27 cellular contexts compared by ENCODE assay signal in genomic region chr5:143695941-143696340, GRCh38.
"Had no signal": no experiment of that assay in that cellular context is flagged by ENCODE, and none has a peak within 500 bp of the region (broad histone marks: within the 10 kb centered on the region; RNA-seq: fewer than 3 reads in every experiment).

No MANE protein-coding gene starts in this region.

- H3K27ac Mint-ChIP-seq: mesothelial cell of epicardium; naive B cell; nephron progenitor cell; neural progenitor cell; progenitor cell of endocrine pancreas; stimulated activated naive B cell treated with anti-CD40 and anti-IgM and Interleukin-4, amounts not matched to agents 10 μg/mL and 1 μg/mL and 100 μg/mL, for 72 hours had no signal

- H3K27me3 Mint-ChIP-seq: naive B cell; progenitor cell of endocrine pancreas; stimulated activated naive B cell treated with anti-CD40 and anti-IgM and Interleukin-4, amounts not matched to agents 10 μg/mL and 1 μg/mL and 100 μg/mL, for 72 hours had no signal

- H3K4me3 Mint-ChIP-seq: mesothelial cell of epicardium; nephron progenitor cell; neural progenitor cell; stimulated activated naive B cell treated with anti-CD40 and anti-IgM and Interleukin-4, amounts not matched to agents 10 μg/mL and 1 μg/mL and 100 μg/mL, for 72 hours had no signal

- H3K27me3 ChIP-seq: left lung, neural progenitor cell, neutrophil, ovary, right atrium auricular region, right lobe of liver, stomach, testis, thyroid gland, transverse colon, upper lobe of left lung, vagina had no signal

- ATAC-seq: left colon; left lung; natural killer cell; right lobe of liver; stimulated activated naive B cell treated with anti-CD40 and anti-IgM and Interleukin-4, amounts not matched to agents 10 μg/mL and 1 μg/mL and 100 μg/mL, for 72 hours; stimulated activated naive CD8-positive, alpha-beta T cell treated with anti-CD3 and anti-CD28 coated beads, Interleukin-15, Interleukin-2, amounts not matched to agents 100 U/mL and 50 U/mL, for 24 hours had no signal

- H3K9me3 Mint-ChIP-seq: mesothelial cell of epicardium; natural killer cell; neural progenitor cell; stimulated activated naive B cell treated with anti-CD40 and anti-IgM and Interleukin-4, amounts not matched to agents 10 μg/mL and 1 μg/mL and 100 μg/mL, for 72 hours had no signal

- H3K4me1 Mint-ChIP-seq: naive B cell, neural progenitor cell had no signal

- DNase-seq: kidney; left colon; left lung; mesendoderm; naive B cell; natural killer cell; nephron progenitor cell; occipital lobe; ovary; right lobe of liver; stimulated activated CD4-positive, alpha-beta T cell treated with anti-CD3 and anti-CD28 coated beads, Interleukin-1b, Interleukin-23, amount 100 ng/mL, for 48 hours; stimulated activated CD4-positive, alpha-beta T cell treated with anti-CD3 and anti-CD28 coated beads, Interleukin-2, amount 100 ng/mL, for 48 hours; stimulated activated naive B cell treated with anti-CD40 and anti-IgM and Interleukin-4, amounts not matched to agents 10 μg/mL and 1 μg/mL and 100 μg/mL, for 72 hours; stimulated activated naive CD8-positive, alpha-beta T cell treated with anti-CD3 and anti-CD28 coated beads, Interleukin-15, Interleukin-2, amounts not matched to agents 100 U/mL and 50 U/mL, for 24 hours; stomach; testis; thyroid gland; transverse colon; upper lobe of left lung had no signal

- H3K4me1 ChIP-seq: left lung, neural progenitor cell, stomach, testis, transverse colon, upper lobe of left lung, vagina had no signal

- H3K4me2 ChIP-seq: neural progenitor cell, smooth muscle cell had no signal

- H2AFZ ChIP-seq: neural progenitor cell had no signal

- H3K27ac ChIP-seq: left lung, neural progenitor cell, neutrophil, ovary, right atrium auricular region, right lobe of liver, stomach, testis, thyroid gland, transverse colon, upper lobe of left lung, vagina had no signal

- FAIRE-seq: kidney had no signal

- H3K9me3 ChIP-seq: left lung, neutrophil, ovary, right atrium auricular region, right lobe of liver, stomach, testis, thyroid gland, transverse colon, upper lobe of left lung, vagina had no signal

- H3K36me3 ChIP-seq: left lung, neural progenitor cell, neutrophil, ovary, right atrium auricular region, right lobe of liver, stomach, thyroid gland, transverse colon, upper lobe of left lung, vagina had no signal

- H3K4me3 ChIP-seq: left lung, lung, neural progenitor cell, ovary, right atrium auricular region, right lobe of liver, smooth muscle cell, stomach, testis, thyroid gland, transverse colon, upper lobe of left lung, vagina had no signal

- H3K36me3 Mint-ChIP-seq: mesothelial cell of epicardium; naive B cell; natural killer cell; neural progenitor cell; stimulated activated naive B cell treated with anti-CD40 and anti-IgM and Interleukin-4, amounts not matched to agents 10 μg/mL and 1 μg/mL and 100 μg/mL, for 72 hours had no signal

- H3K9ac ChIP-seq: neural progenitor cell had no signal
